8 cellular contexts compared by ENCODE assay signal in genomic region chr6:33592595-33593413, GRCh38. TPM values are rescaled to one million over a fixed set of nuclear protein-coding genes. Genes with fewer than 3 reads are reported as not detected.
A peak's percentile ranks its signal among the peaks of the same experiment; 100 is the strongest.
DNase-seq lines count a peak whose midpoint lies in the region; ATAC-seq lines count a peak whose summit lies in the region.

No MANE protein-coding gene starts in this region.

- H3K9ac ChIP-seq in Karpas-422 (ENCODE audit: low read length): no peak overlapping the region

- H3K36me3 ChIP-seq in Karpas-422 (ENCODE audit: insufficient read depth, low read length): no peaks in the 10 kb centered on the region

- no peaks in the 10 kb centered on the region for H3K9me3 ChIP-seq in Karpas-422 (ENCODE audit: low read length)

- no peaks in the 10 kb centered on the region for H3K27me3 ChIP-seq in Karpas-422 (ENCODE audit: low read length)

- ATAC-seq in GM19372 (IDR thresholded peaks at IDR 0.05; ENCODE audit: low read depth, unreplicated experiment): peak; percentile 58
- peak; percentile 52 to 65 for ATAC-seq in activated naive CD4-positive, alpha-beta T cell treated with anti-CD3 and anti-CD28 coated beads, Interleukin-2, amount 50 U/mL, for 72 hours
- ATAC-seq in HG03439 (IDR thresholded peaks at IDR 0.05; ENCODE audit: unreplicated experiment): no peak

- H3K27ac ChIP-seq in Karpas-422 (ENCODE audit: low read length): no peak overlapping the region

- peaks cover 0 to 4% of the 10 kb centered on the region in 2 donors for H3K36me3 Mint-ChIP-seq in activated naive CD4-positive, alpha-beta T cell treated with anti-CD3 and anti-CD28 coated beads, Interleukin-2, amount 50 U/mL, for 72 hours

- no peaks in the 10 kb centered on the region for H3K79me2 ChIP-seq in Karpas-422 (ENCODE audit: low read length)

- H2AFZ ChIP-seq in Karpas-422 (ENCODE audit: low read length): no peak overlapping the region

- no peak overlapping the region for H3K4me2 ChIP-seq in Karpas-422 (ENCODE audit: low read depth, low read length, poor library complexity, severe bottlenecking)

- H3K27ac Mint-ChIP-seq in activated naive CD4-positive, alpha-beta T cell treated with anti-CD3 and anti-CD28 coated beads, Interleukin-2, amount 50 U/mL, for 72 hours: peak overlapping the region; percentile 46 to 67

- H3K4me1 ChIP-seq in Karpas-422 (ENCODE audit: low read length): peaks cover 16% of the 10 kb centered on the region

- DNase-seq in Karpas-422 (peak; percentile 44), left kidney (ENCODE audit: low read depth, low spot score) (peak; percentile 85), NCI-H510A treated with DMSO at 0.1 percent for 48 hours (lab: John Stamatoyannopoulos, UW) (no peak), T1000 (lab: John Stamatoyannopoulos, UW) (no peak), cerebellar nuclear complex (lab: John Stamatoyannopoulos, UW) (no peak)
- peak in 1 of 2 donors; percentile 41 for DNase-seq in activated naive CD4-positive, alpha-beta T cell treated with anti-CD3 and anti-CD28 coated beads, Interleukin-2, amount 50 U/mL, for 72 hours (ENCODE audit: low spot score in 2 of 2)

- peaks cover 0 to 4% of the 10 kb centered on the region in 2 donors for H3K9me3 Mint-ChIP-seq in activated naive CD4-positive, alpha-beta T cell treated with anti-CD3 and anti-CD28 coated beads, Interleukin-2, amount 50 U/mL, for 72 hours

- no peaks in the 10 kb centered on the region for H3K9me2 ChIP-seq in Karpas-422 (replicated peaks; ENCODE audit: insufficient read depth, low read length)

- H4K20me1 ChIP-seq in Karpas-422 (ENCODE audit: insufficient read depth, low read depth, low read length): no peaks in the 10 kb centered on the region

- no peak overlapping the region for H3K4me3 ChIP-seq in Karpas-422 (ENCODE audit: low read length)

RNA-seq across cellular contexts. Expression of gene BAK1, which starts 12.7 kb away (rescaled TPM):
- total RNA-seq in Karpas-422 (2014; rRNA removed; shearing (Covaris generic); ENCODE audit: low replicate concordance): 9.9 and 18.7 TPM in 2 replicates
- 10 to 100 TPM; 43.8 to 57.0 TPM for total RNA-seq in activated naive CD4-positive, alpha-beta T cell treated with anti-CD3 and anti-CD28 coated beads, Interleukin-2, amount 50 U/mL, for 72 hours

RNA-seq across cellular contexts. Expression of gene ITPR3, which starts 28.3 kb away (rescaled TPM):
- 3.9 and 6.1 TPM in 2 replicates for total RNA-seq in Karpas-422 (2014; rRNA removed; shearing (Covaris generic); ENCODE audit: low replicate concordance)
- 10 to 100 TPM; 39.2 to 50.8 TPM for total RNA-seq in activated naive CD4-positive, alpha-beta T cell treated with anti-CD3 and anti-CD28 coated beads, Interleukin-2, amount 50 U/mL, for 72 hours

Comparison
In these comparisons a context has a peak if more than half of its experiments do, and no peak if none do; other contexts are left out.
1. DNase-seq: peak in Karpas-422 (single experiment) and left kidney (single experiment); none in NCI-H510A treated with DMSO at 0.1 percent for 48 hours (single experiment), T1000 (single experiment) and cerebellar nuclear complex (0 of 2).